1 cellular context compared by ENCODE assay signal in genomic region chr7:156124356-156124755, GRCh38.
TF ChIP-seq lines count a peak whose summit lies in the region.

No MANE protein-coding gene starts in this region.

TF ChIP-seq in GM23338, 12 proteins besides CTCF, POLR2A, EP300 and RAD21 (continued from another document):
- no peak for TF ChIP-seq ZNF462 (CRISPR knock-in tag; IDR thresholded peaks at IDR 0.05)
- no peak for TF ChIP-seq EZH2phosphoT487 (IDR thresholded peaks at IDR 0.05; ENCODE audit: unreplicated experiment)
- no peak for TF ChIP-seq EZH2 (IDR thresholded peaks at IDR 0.05; ENCODE audit: low read depth, unreplicated experiment)
- no peak for TF ChIP-seq ZNF114 (CRISPR knock-in tag; IDR thresholded peaks at IDR 0.05)
- TF ChIP-seq ZNF331 (CRISPR knock-in tag; IDR thresholded peaks at IDR 0.05; ENCODE audit: low read depth): no peak
- TF ChIP-seq ETS1 (IDR thresholded peaks at IDR 0.05): no peak
- no peak for TF ChIP-seq STAT1 (IDR thresholded peaks at IDR 0.05; ENCODE audit: unreplicated experiment)
- no peak for TF ChIP-seq REST (IDR thresholded peaks at IDR 0.05; ENCODE audit: unreplicated experiment)
- no peak for TF ChIP-seq NANOG (IDR thresholded peaks at IDR 0.05; ENCODE audit: borderline replicate concordance)
- TF ChIP-seq CREB1 (CRISPR knock-in tag; IDR thresholded peaks at IDR 0.05; ENCODE audit: low read depth): no peak
